In the genomic region with DNA sequence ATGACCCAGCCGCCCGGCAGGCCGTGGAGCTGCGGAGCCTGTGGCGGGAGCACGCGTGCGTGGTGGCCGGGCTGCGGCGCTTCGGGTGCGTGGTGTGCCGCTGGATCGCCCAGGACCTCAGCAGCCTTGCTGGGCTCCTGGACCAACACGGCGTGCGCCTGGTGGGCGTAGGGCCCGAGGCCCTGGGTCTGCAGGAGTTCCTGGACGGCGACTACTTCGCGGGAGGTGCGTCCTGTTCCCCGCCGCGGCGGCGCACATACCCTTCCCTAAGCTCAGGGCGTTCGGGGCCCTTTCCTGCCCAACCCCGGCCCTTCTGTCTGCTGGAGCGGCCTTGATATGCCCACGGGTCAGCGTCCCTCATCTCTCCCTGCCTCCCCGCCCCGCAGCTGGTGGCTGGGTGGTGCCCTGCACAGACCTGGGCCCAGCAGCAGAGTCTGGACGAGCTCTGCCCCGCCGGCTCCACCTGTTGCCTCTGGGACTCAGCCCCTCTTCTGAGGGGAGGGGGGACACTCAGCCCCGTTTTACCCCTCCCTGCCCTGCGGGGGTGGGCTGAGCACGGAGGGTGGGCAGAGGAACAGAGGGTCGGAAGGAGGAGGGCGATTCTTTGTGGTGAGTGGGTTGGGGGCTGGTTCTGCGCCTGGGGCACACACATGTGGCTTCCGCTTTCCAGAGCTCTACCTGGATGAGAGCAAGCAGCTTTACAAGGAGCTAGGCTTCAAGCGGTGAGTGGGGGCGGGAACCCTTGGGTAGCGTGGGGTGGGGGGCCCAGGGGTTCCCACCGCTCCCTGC, we compare ENCODE assay signal across 8 cellular contexts. TPM values are rescaled to one million over a fixed set of nuclear protein-coding genes. Genes with fewer than 3 reads are reported as not detected.
DNase-seq lines count a peak whose midpoint lies in the region; ATAC-seq and TF ChIP-seq lines count a peak whose summit lies in the region.

No MANE protein-coding gene starts in this region.

- peak overlapping the region; percentile 25 for H3K9ac ChIP-seq in mammary epithelial cell (ENCODE audit: insufficient read depth, low read length)

- no peak for TF ChIP-seq CTCF in mammary epithelial cell (conservative IDR thresholded peaks at IDR 0.05 in 1 of 2, IDR thresholded peaks at IDR 0.05 in 1 of 2; ENCODE audit: extremely low read depth in 1 of 2, insufficient read depth in 1 of 2, low read depth in 1 of 2, low read length in 2 of 2)
- no peak for TF ChIP-seq CTCF in lower lobe of right lung (IDR thresholded peaks at IDR 0.05)
- TF ChIP-seq CTCF in upper lobe of right lung (IDR thresholded peaks at IDR 0.05): no peak

- no CpG with 5 or more reads among the region's 52 CpGs for WGBS in mammary epithelial cell (ENCODE audit: low coverage, missing lambda C conversion rate)

- H3K9me3 ChIP-seq in mammary epithelial cell (replicated peaks; ENCODE audit: insufficient read depth, low read length) (no peaks in the 10 kb centered on the region), lower lobe of right lung (no peaks in the 10 kb centered on the region), upper lobe of right lung (no peaks in the 10 kb centered on the region)

- peak overlapping the region; percentile 96 for H2AFZ ChIP-seq in mammary epithelial cell (ENCODE audit: low read depth, low read length)

- dilution Hi-C loops in mammary epithelial cell (cut with HindIII; ENCODE audit: low sequenced_read_pairs): loop anchor here (10.0 kb wide), 2 partner anchors 392 to 432 kb away; a partner anchor contains a TSS

- peak overlapping the region; percentile 99 for H3K4me2 ChIP-seq in mammary epithelial cell (ENCODE audit: insufficient read depth, low read depth, low read length)

- ATAC-seq in Right ventricle myocardium inferior (no peak), lower lobe of right lung (peak in 1 of 2 donors; percentile 1), upper lobe of right lung (no peak), HG02852 (IDR thresholded peaks at IDR 0.05; ENCODE audit: unreplicated experiment) (no peak)

- intact Hi-C loops in Right ventricle myocardium inferior (cut with DNase I) (loop anchor here (2.0 kb wide), 1 partner anchor 56 kb away; no protein-coding TSS in a partner anchor), cardiac septum (cut with DNase I) (loop anchor here (2.0 to 10.0 kb wide), 5 partner anchors 38 to 1038 kb away; a partner anchor contains a TSS), mammary epithelial cell (cut with micrococcal nuclease) (loop anchor here (2.0 kb wide), 1 partner anchor 56 kb away; no protein-coding TSS in a partner anchor), lower lobe of right lung (cut with DNase I) (no loop called here), upper lobe of right lung (cut with DNase I) (no loop called here)

- no TSS peak for BruUV-seq in mammary epithelial cell (replicated peaks; lab: Mats Ljungman, UMichigan)

- H3K27ac ChIP-seq in mammary epithelial cell (ENCODE audit: insufficient read depth, low read depth, low read length) (no peak overlapping the region), lower lobe of right lung (peak overlapping the region; percentile 98), upper lobe of right lung (peak overlapping the region; percentile 68)

- H4K20me1 ChIP-seq in mammary epithelial cell (ENCODE audit: insufficient read depth, low read length): no peaks in the 10 kb centered on the region

- no peaks in the 10 kb centered on the region for H3K27me3 ChIP-seq in mammary epithelial cell (ENCODE audit: insufficient read depth, low read length)
- no peaks in the 10 kb centered on the region for H3K27me3 ChIP-seq in lower lobe of right lung (ENCODE audit: low read depth)
- no peaks in the 10 kb centered on the region for H3K27me3 ChIP-seq in upper lobe of right lung

- CTCF ChIA-PET in mammary epithelial cell (lab: Charles Lee; ENCODE audit: low non-redundant PET): interaction anchor here (0.6 kb wide), 1 partner anchor 373 kb away, joined by 3 read pairs; no protein-coding TSS in a partner anchor

- H3K4me3 ChIP-seq in mammary epithelial cell (replicated peaks in 1 of 3; ENCODE audit: insufficient read depth in 1 of 3, low read depth in 2 of 3, low read length in 3 of 3) (peak overlapping the region; percentile 75 to 91 (median 78)), lower lobe of right lung (peak overlapping the region; percentile 92), upper lobe of right lung (peak overlapping the region; percentile 88)

- in situ Hi-C loops in mammary epithelial cell (cut with MboI; ENCODE audit: low sequenced_read_pairs in 2 of 2): loop anchor here in 1 of 2 donors (25.0 kb wide), 1 partner anchor 850 kb away; no protein-coding TSS in a partner anchor

- DNase-seq in Right ventricle myocardium inferior (ENCODE audit: missing footprints) (peak; percentile 77), cardiac septum (ENCODE audit: low spot score) (no peak), NCI-H69 (lab: John Stamatoyannopoulos, UW) (peak; percentile 50), mammary epithelial cell (peak; percentile 12), lower lobe of right lung (no peak), upper lobe of right lung (no peak), NCI-H2227 (lab: John Stamatoyannopoulos, UW; ENCODE audit: unreplicated experiment) (no peak)

- H3K4me1 ChIP-seq in mammary epithelial cell (ENCODE audit: insufficient read depth, low read length) (peaks cover 11% of the 10 kb centered on the region), lower lobe of right lung (peaks cover 37% of the 10 kb centered on the region), upper lobe of right lung (peaks cover 33% of the 10 kb centered on the region)

- no peaks in the 10 kb centered on the region for H3K36me3 ChIP-seq in mammary epithelial cell (ENCODE audit: insufficient read depth, low read length)
- H3K36me3 ChIP-seq in lower lobe of right lung: peaks cover 3% of the 10 kb centered on the region
- H3K36me3 ChIP-seq in upper lobe of right lung: no peaks in the 10 kb centered on the region

- H3K79me2 ChIP-seq in mammary epithelial cell (ENCODE audit: insufficient read depth, low read length): no peaks in the 10 kb centered on the region

RNA-seq across cellular contexts. Expression of a gene that starts 0.7 kb away (rescaled TPM):
- total RNA-seq in Right ventricle myocardium inferior: 12.2 TPM
- 3.4 TPM for total RNA-seq in cardiac septum
- 10 to 100 TPM; 15.7 to 29.1 TPM for total RNA-seq in mammary epithelial cell
- 26.3 TPM for polyA plus RNA-seq in mammary epithelial cell
- 3.5 TPM for polyA minus RNA-seq in mammary epithelial cell
- 26.3 TPM for total RNA-seq in lower lobe of right lung
- total RNA-seq in upper lobe of right lung: 25.9 TPM

RNA-seq across cellular contexts. Expression of a gene that starts 31.1 kb away (rescaled TPM):
- total RNA-seq in Right ventricle myocardium inferior (15.7 TPM), cardiac septum (13.8 TPM), mammary epithelial cell (10 to 100 TPM; 12.9 to 19.0 TPM), lower lobe of right lung (152 TPM), upper lobe of right lung (133 TPM)
- polyA plus RNA-seq in mammary epithelial cell: 19.6 TPM
- polyA minus RNA-seq in mammary epithelial cell: 11.4 TPM

RNA-seq across cellular contexts. Expression of a gene that starts 45.6 kb away (rescaled TPM):
- total RNA-seq in Right ventricle myocardium inferior: 0.35 TPM
- total RNA-seq in cardiac septum: not detected
- total RNA-seq in mammary epithelial cell: not detected
- not detected for polyA plus RNA-seq in mammary epithelial cell
- polyA minus RNA-seq in mammary epithelial cell: not detected
- 7.6 TPM for total RNA-seq in lower lobe of right lung
- 3.2 TPM for total RNA-seq in upper lobe of right lung

RNA-seq across cellular contexts. Expression of a gene that starts 57.2 kb away (rescaled TPM):
- total RNA-seq in Right ventricle myocardium inferior (1.3 TPM), cardiac septum (2.0 TPM), mammary epithelial cell (not detected), lower lobe of right lung (1.5 TPM), upper lobe of right lung (1.5 TPM)
- polyA plus RNA-seq in mammary epithelial cell: not detected
- polyA minus RNA-seq in mammary epithelial cell: not detected

Comparison
In these comparisons a context has a peak if more than half of its experiments do, and no peak if none do; other contexts are left out.
1. DNase-seq: peak in Right ventricle myocardium inferior (single experiment), NCI-H69 (single experiment) and mammary epithelial cell (single experiment); none in cardiac septum (single experiment), lower lobe of right lung (single experiment), upper lobe of right lung (single experiment) and NCI-H2227 (single experiment).
2. intact Hi-C loops: an anchor here in Right ventricle myocardium inferior (2.0 kb wide), cardiac septum (2.0 to 10.0 kb wide) and mammary epithelial cell (2.0 kb wide); none called in lower lobe of right lung and upper lobe of right lung.
3. Peak in every context shown above with its lines, with median percentiles within 50 percentile points of each other: H3K4me3 ChIP-seq.